Comparison of ENCODE assay signal across 12 cellular contexts in genomic region chr12:103571286-103571685, GRCh38. TPM values are rescaled to one million over a fixed set of nuclear protein-coding genes. Genes with fewer than 3 reads are reported as not detected.
A peak's percentile ranks its signal among the peaks of the same experiment; 100 is the strongest.
DNase-seq lines count a peak whose midpoint lies in the region; ATAC-seq and TF ChIP-seq lines count a peak whose summit lies in the region.
"Had no signal": no experiment of that assay in that cellular context is flagged by ENCODE, and none has a peak within 500 bp of the region (broad histone marks: within the 10 kb centered on the region; RNA-seq: fewer than 3 reads in every experiment).

No MANE protein-coding gene starts in this region.

- H3K4me2 ChIP-seq in skeletal muscle satellite cell (ENCODE audit: low read length), result peak overlapping the region; percentile 47

- H3K36me3 ChIP-seq in skeletal muscle satellite cell (ENCODE audit: insufficient read depth, low read length), result no peaks in the 10 kb centered on the region

- ATAC-seq in SK-N-SH treated with all-trans-retinoic acid at 6 μM for 48 hours, result peak; percentile 44

- peak overlapping the region; percentile 42 for H3K4me3 ChIP-seq in skeletal muscle satellite cell (ENCODE audit: low read length)

- DNase-seq in NCI-H146 treated with DMSO at 0.1 percent for 48 hours (lab: John Stamatoyannopoulos, UW; ENCODE audit: unreplicated experiment) (peak; percentile 75), iPS-NIHi11 (ENCODE audit: low spot score) (peak; percentile 39), CD1c-positive myeloid dendritic cell (ENCODE audit: extremely low spot score) (no peak)
- DNase-seq in activated effector memory CD4-positive, alpha-beta T cell treated with anti-CD3 and anti-CD28 coated beads, Interleukin-2, amount 50 U/mL, for 16 hours, result no peak
- DNase-seq in stimulated activated CD4-positive, alpha-beta T cell treated with anti-CD3 and anti-CD28 coated beads, Interleukin-4, amount 100 ng/mL, for 4 hours, result no peak
- DNase-seq in activated naive CD4-positive, alpha-beta T cell treated with anti-CD3 and anti-CD28 coated beads, Interleukin-2, amount 50 U/mL, for 16 hours, result no peak
- DNase-seq: SW 1271 had no signal

- H3K4me1 ChIP-seq in skeletal muscle satellite cell (ENCODE audit: control insufficient read depth, insufficient read depth, low read length), result no peaks in the 10 kb centered on the region

- H3K9ac ChIP-seq in skeletal muscle satellite cell (ENCODE audit: low read depth, low read length), result no peak overlapping the region

- peaks cover 19% of the 10 kb centered on the region for H3K27me3 ChIP-seq in skeletal muscle satellite cell (ENCODE audit: control insufficient read depth, insufficient read depth, low read length)

- H3K9me3 ChIP-seq in skeletal muscle satellite cell (replicated peaks; ENCODE audit: low read length), result no peaks in the 10 kb centered on the region

TF ChIP-seq in SK-N-SH treated with all-trans-retinoic acid at 6 μM for 48 hours, 23 proteins besides CTCF, POLR2A, EP300 and RAD21:
- TF ChIP-seq ZNF565 (CRISPR knock-in tag; conservative IDR thresholded peaks at IDR 0.05; ENCODE audit: low read depth) (no peak), TOX (CRISPR knock-in tag; IDR thresholded peaks at IDR 0.05; ENCODE audit: borderline replicate concordance) (no peak), ZNF70 (CRISPR knock-in tag; IDR thresholded peaks at IDR 0.05) (no peak), PPARA (CRISPR knock-in tag; IDR thresholded peaks at IDR 0.05; ENCODE audit: borderline replicate concordance) (no peak), CREB5 (CRISPR knock-in tag; IDR thresholded peaks at IDR 0.05; ENCODE audit: low read depth) (no peak)

RNA-seq across cellular contexts. Expression of gene STAB2, which starts 15.8 kb away (rescaled TPM):
- total RNA-seq in skeletal muscle satellite cell (2012; rRNA removed), result under 0.01 TPM in 1 of 2 replicates, not detected in the other
- total RNA-seq: activated T-helper 1 cell treated with anti-CD3 and anti-CD28 coated beads, Interleukin-12 subunit alpha, Interleukin-12 subunit beta, Interleukin-2, Interleukin-4 antibody, amounts not matched to agents 30 ng/mL and 10 ng/mL and 1 ng/mL, durations not matched to agents 14 hours and 24 hours and 36 hours; HT1080; temporal lobe had no signal

Comparison
In these comparisons a context has a peak if more than half of its experiments do, and no peak if none do; other contexts are left out.
1. DNase-seq: peak in NCI-H146 treated with DMSO at 0.1 percent for 48 hours (single experiment) and iPS-NIHi11 (single experiment); none in activated effector memory CD4-positive, alpha-beta T cell treated with anti-CD3 and anti-CD28 coated beads, Interleukin-2, amount 50 U/mL, for 16 hours (single experiment), stimulated activated CD4-positive, alpha-beta T cell treated with anti-CD3 and anti-CD28 coated beads, Interleukin-4, amount 100 ng/mL, for 4 hours (0 of 2), activated naive CD4-positive, alpha-beta T cell treated with anti-CD3 and anti-CD28 coated beads, Interleukin-2, amount 50 U/mL, for 16 hours (single experiment) and CD1c-positive myeloid dendritic cell (single experiment).